In genomic region chr13:99431927-99432636, GRCh38 we compare ENCODE assay signal across 8 cellular contexts.
DNase-seq lines count a peak whose midpoint lies in the region; ATAC-seq lines count a peak whose summit lies in the region.

No MANE protein-coding gene starts in this region.

- peaks cover 4% of the 10 kb centered on the region for H3K36me3 Mint-ChIP-seq in activated naive CD8-positive, alpha-beta T cell

- WGBS in trophoblast cell (ENCODE audit: extremely low coverage, insufficient coverage, insufficient read length): no CpG with 5 or more reads among the region's 18 CpGs

- no peak overlapping the region for H2BK120ac ChIP-seq in trophoblast cell (ENCODE audit: insufficient read depth, low read length, poor library complexity)

- H4K12ac ChIP-seq in trophoblast cell (ENCODE audit: low read depth, low read length): no peak overlapping the region

- H3K36me3 ChIP-seq in trophoblast cell (ENCODE audit: control insufficient read depth in 1 of 2, insufficient read depth in 2 of 2, low read length in 2 of 2): no peaks in the 10 kb centered on the region

- peak overlapping the region; percentile 84 for H3K4me3 Mint-ChIP-seq in activated naive CD8-positive, alpha-beta T cell

- H4K91ac ChIP-seq in trophoblast cell (ENCODE audit: low read depth, low read length): no peak overlapping the region

- peak; percentile 8 for ATAC-seq in Right ventricle myocardium inferior
- peak; percentile 32 for ATAC-seq in HG03175 (IDR thresholded peaks at IDR 0.05; ENCODE audit: unreplicated experiment)

- H3K9me3 ChIP-seq in trophoblast cell (ENCODE audit: insufficient read depth, low read depth, low read length): peaks cover 2% of the 10 kb centered on the region

- H3K79me1 ChIP-seq in trophoblast cell (ENCODE audit: low read length): peaks cover 2% of the 10 kb centered on the region

- intact Hi-C loops in Right ventricle myocardium inferior (cut with DNase I): no loop called here
- intact Hi-C loops in cardiac septum (cut with DNase I): no loop called here

- no peak for DNase-seq in Right ventricle myocardium inferior (ENCODE audit: missing footprints)
- no peak for DNase-seq in cardiac septum (ENCODE audit: low spot score)
- no peak for DNase-seq in trophoblast cell
- DNase-seq in hepatic stellate cell (ENCODE audit: low spot score): no peak
- DNase-seq in DMS53 (lab: John Stamatoyannopoulos, UW): no peak
- DNase-seq in DMS53 treated with DMSO at 0.1 percent for 48 hours (lab: John Stamatoyannopoulos, UW; ENCODE audit: unreplicated experiment): no peak

- no peaks in the 10 kb centered on the region for H3K79me2 ChIP-seq in trophoblast cell (ENCODE audit: control insufficient read depth, insufficient read depth, low read length, poor library complexity)

- no peak overlapping the region for H3K14ac ChIP-seq in trophoblast cell (ENCODE audit: low read length)

- H2BK5ac ChIP-seq in trophoblast cell (ENCODE audit: low read depth, low read length, poor library complexity): no peak overlapping the region

- H3K27me3 Mint-ChIP-seq in activated naive CD8-positive, alpha-beta T cell: no peaks in the 10 kb centered on the region

- H3K27ac Mint-ChIP-seq in activated naive CD8-positive, alpha-beta T cell: peak overlapping the region; percentile 97

- peaks cover 68% of the 10 kb centered on the region for H3K4me1 Mint-ChIP-seq in activated naive CD8-positive, alpha-beta T cell (ENCODE audit: low read depth)

- H3K23ac ChIP-seq in trophoblast cell (ENCODE audit: low read length): no peak overlapping the region

- H3K4me1 ChIP-seq in trophoblast cell (ENCODE audit: control insufficient read depth in 1 of 2, insufficient read depth in 2 of 2, low read length in 2 of 2): peaks cover 7 to 12% of the 10 kb centered on the region in 2 experiments

- H3K18ac ChIP-seq in trophoblast cell (ENCODE audit: low read length): no peak overlapping the region

- no peak overlapping the region for H2AFZ ChIP-seq in trophoblast cell (ENCODE audit: insufficient read depth, low read length, poor library complexity)

- no peaks in the 10 kb centered on the region for H3K9me3 Mint-ChIP-seq in activated naive CD8-positive, alpha-beta T cell (ENCODE audit: low read depth)

- H3K4me2 ChIP-seq in trophoblast cell (ENCODE audit: low read length): peak overlapping the region; percentile 45

- H3K4me3 ChIP-seq in trophoblast cell (ENCODE audit: low read depth, low read length): no peak overlapping the region

- no peak overlapping the region for H2AK5ac ChIP-seq in trophoblast cell (ENCODE audit: low read length)

- no peak overlapping the region for H3K27ac ChIP-seq in trophoblast cell (ENCODE audit: low read depth, low read length)

- H3K27me3 ChIP-seq in trophoblast cell (ENCODE audit: insufficient read depth, low read length): no peaks in the 10 kb centered on the region

- no peak overlapping the region for H2BK12ac ChIP-seq in trophoblast cell (ENCODE audit: low read length)

- no peak overlapping the region for H3K9ac ChIP-seq in trophoblast cell (ENCODE audit: low read length)

- no peak overlapping the region for H4K8ac ChIP-seq in trophoblast cell (ENCODE audit: low read depth, low read length)

- no peak overlapping the region for H3K4ac ChIP-seq in trophoblast cell (ENCODE audit: low read depth, low read length)
